In genomic region chr1:54885237-54885679, GRCh38 we compare ENCODE assay signal across 9 cellular contexts.
DNase-seq lines count a peak whose midpoint lies in the region; ATAC-seq and TF ChIP-seq lines count a peak whose summit lies in the region.
"Had no signal": no experiment of that assay in that cellular context is flagged by ENCODE, and none has a peak within 500 bp of the region (broad histone marks: within the 10 kb centered on the region; RNA-seq: fewer than 3 reads in every experiment).

No MANE protein-coding gene starts in this region.

- ATAC-seq in HG02759 (IDR thresholded peaks at IDR 0.05; ENCODE audit: unreplicated experiment) = no peak

- TF ChIP-seq CTCF in HEK293 (tag by site-specific recombination; IDR thresholded peaks at IDR 0.05) = no peak
- no peak for TF ChIP-seq CTCF in WERI-Rb-1 (IDR thresholded peaks at IDR 0.05; ENCODE audit: low read depth, low read length)
- TF ChIP-seq CTCF in fibroblast of pulmonary artery (IDR thresholded peaks at IDR 0.05; ENCODE audit: low read length, missing control alignments) = no peak
- TF ChIP-seq CTCF in retinal pigment epithelial cell (conservative IDR thresholded peaks at IDR 0.05; ENCODE audit: low read depth, low read length) = no peak

- H3K36me3 ChIP-seq in HEK293 (ENCODE audit: control insufficient read depth in 2 of 2, insufficient read depth in 1 of 2, low read length in 2 of 2) = peaks cover 15 to 25% of the 10 kb centered on the region in 2 experiments; a peak in 2 of 3 replicates
- peaks cover 48% of the 10 kb centered on the region for H3K36me3 ChIP-seq in WERI-Rb-1

- peaks cover 13% of the 10 kb centered on the region for H3K4me1 ChIP-seq in HEK293 (ENCODE audit: control insufficient read depth, insufficient read depth, low read length)

- H3K27ac ChIP-seq in HEK293 (ENCODE audit: extremely low read depth, low read depth, low read length) = no peak overlapping the region; the same call in 1 of the 2 replicates
- H3K27ac ChIP-seq in WERI-Rb-1 = peak overlapping the region; percentile 1; the same call in 1 of the 2 replicates

- POLR2A ChIA-PET in HEK293 (lab: Yijun Ruan, JAX) = interaction anchor here (2.9 kb wide), 1 partner anchor 12 kb away, joined by 18 read pairs; no protein-coding TSS in a partner anchor

- H3K27me3 ChIP-seq in WERI-Rb-1 (ENCODE audit: insufficient read depth, low read depth, severe bottlenecking) = no peaks in the 10 kb centered on the region

- no peak for DNase-seq in WERI-Rb-1
- no peak for DNase-seq in fibroblast of pulmonary artery (ENCODE audit: low read depth)
- DNase-seq in retinal pigment epithelial cell (ENCODE audit: low read depth) = no peak
- DNase-seq in stimulated activated naive CD4-positive, alpha-beta T cell treated with Interleukin-2 at 50 U/mL for 16 hours (lab: John Stamatoyannopoulos, UW) = no peak
- no peak for DNase-seq in stimulated activated CD8-positive, alpha-beta memory T cell treated with anti-CD3 and anti-CD28 coated beads, Interleukin-4, amount 100 ng/mL, for 48 hours
- DNase-seq in NCI-H510A (lab: John Stamatoyannopoulos, UW) = no peak
- DNase-seq: NCI-H2029 treated with DMSO at 0.1 percent for 48 hours had no signal

- CTCF ChIA-PET in HEK293 (lab: Yijun Ruan, JAX) = interaction anchor here (0.6 to 4.0 kb wide), 4 partner anchors 33 to 70 kb away, joined by 3 to 24 read pairs (median 3); no protein-coding TSS in a partner anchor

- H3K4me3 ChIP-seq in HEK293 (ENCODE audit: low read depth, low read length) (no peak overlapping the region), WERI-Rb-1 (ENCODE audit: low read depth, low read length) (no peak overlapping the region), fibroblast of pulmonary artery (replicated peaks; ENCODE audit: low read depth, low read length) (peak overlapping the region; percentile 90), retinal pigment epithelial cell (ENCODE audit: low read length) (peak overlapping the region; percentile 90)

- H3K9me3 ChIP-seq in HEK293 (ENCODE audit: control insufficient read depth, insufficient read depth, low read depth, low read length) = no peaks in the 10 kb centered on the region
- H3K9me3 ChIP-seq in WERI-Rb-1 (ENCODE audit: severe bottlenecking) = no peaks in the 10 kb centered on the region

TF ChIP-seq in HEK293, 187 proteins besides CTCF, POLR2A, EP300 and RAD21:
- TF ChIP-seq ZBTB17 (tag by site-specific recombination; IDR thresholded peaks at IDR 0.05) (peak; percentile 80; the same call in 1 of the 2 replicates), KLF8 (tag by site-specific recombination; IDR thresholded peaks at IDR 0.05) (no peak)

Comparison
In these comparisons a context has a peak if more than half of its experiments do, and no peak if none do; other contexts are left out.
1. H3K4me3 ChIP-seq: peak in fibroblast of pulmonary artery (single experiment) and retinal pigment epithelial cell (single experiment); none in HEK293 (single experiment) and WERI-Rb-1 (single experiment).